Comparison of ENCODE assay signal across 29 cellular contexts in genomic region chr15:76084263-76084662, GRCh38. TPM values are rescaled to one million over a fixed set of nuclear protein-coding genes. Genes with fewer than 3 reads are reported as not detected.
"Had no signal": no experiment of that assay in that cellular context is flagged by ENCODE, and none has a peak within 500 bp of the region (broad histone marks: within the 10 kb centered on the region; RNA-seq: fewer than 3 reads in every experiment).

No MANE protein-coding gene starts in this region.

- ATAC-seq: naive thymus-derived CD8-positive, alpha-beta T cell; natural killer cell treated with Interleukin-12 subunit alpha and Interleukin-12 subunit beta and Interleukin-15 and Interleukin-18, amount 100 ng/mL, for 72 hours; pancreas; right lobe of liver; stimulated activated effector memory CD8-positive, alpha-beta T cell treated with anti-CD3 and anti-CD28 coated beads, Interleukin-12 subunit alpha, Interleukin-12 subunit beta, amount 100 ng/mL, for 72 hours; stimulated activated naive B cell treated with anti-CD40 and anti-IgM and Interleukin-4, amounts not matched to agents 10 μg/mL and 1 μg/mL and 100 μg/mL, for 72 hours had no signal

- H3K4me3 ChIP-seq: pancreas, prostate gland, right atrium auricular region, right lobe of liver, sigmoid colon, stomach, thoracic aorta, thyroid gland, tibial nerve, upper lobe of left lung, uterus had no signal

- H3K36me3 ChIP-seq: neutrophil, pancreas, prostate gland, right atrium auricular region, right lobe of liver, sigmoid colon, stomach, thoracic aorta, thyroid gland, tibial nerve, upper lobe of left lung, uterus had no signal

- H3K27me3 ChIP-seq: pancreas, right atrium auricular region, right lobe of liver, thyroid gland, tibial nerve, upper lobe of left lung, uterus had no signal

- H3K4me1 ChIP-seq: pancreas, prostate gland, right atrium auricular region, right lobe of liver, sigmoid colon, thyroid gland, upper lobe of left lung, uterus had no signal

- DNase-seq: naive thymus-derived CD8-positive, alpha-beta T cell; nephron progenitor cell; nucleus accumbens; pancreas; retina; right lobe of liver; sigmoid colon; small intestine; stimulated activated CD4-positive, alpha-beta T cell treated with anti-CD3 and anti-CD28 coated beads, Interleukin-15, amount 100 ng/mL, for 24 hours; stimulated activated CD4-positive, alpha-beta T cell treated with anti-CD3 and anti-CD28 coated beads, Interleukin-2, amount 100 ng/mL, for 24 hours; stimulated activated CD4-positive, alpha-beta T cell treated with anti-CD3 and anti-CD28 coated beads, Interleukin-2, amount 100 ng/mL, for 48 hours; stimulated activated CD4-positive, alpha-beta T cell treated with anti-CD3 and anti-CD28 coated beads, Interleukin-4, amount 100 ng/mL, for 24 hours; stimulated activated naive B cell treated with anti-CD40 and anti-IgM and Interleukin-4, amounts not matched to agents 10 μg/mL and 1 μg/mL and 100 μg/mL, for 72 hours; stimulated activated naive CD4-positive, alpha-beta T cell treated with Interleukin-2 at 50 U/mL for 16 hours; stomach; thyroid gland; trophoblast cell; upper lobe of left lung; uterus had no signal

- H3K27ac ChIP-seq: neutrophil, pancreas, prostate gland, right atrium auricular region, right lobe of liver, sigmoid colon, stomach, thoracic aorta, thyroid gland, tibial nerve, upper lobe of left lung, uterus had no signal

- H3K9me3 ChIP-seq: neutrophil, pancreas, prostate gland, right atrium auricular region, right lobe of liver, sigmoid colon, stomach, thoracic aorta, thyroid gland, tibial nerve, upper lobe of left lung, uterus had no signal

RNA-seq across cellular contexts. Expression of gene TMEM266, which starts 24.5 kb away (rescaled TPM):
- total RNA-seq: naive thymus-derived CD8-positive, alpha-beta T cell; osteocyte; pulmonary artery endothelial cell; skeletal muscle tissue; thoracic aorta; thyroid gland had no signal
